Comparison of ENCODE assay signal across 9 cellular contexts in genomic region chr4:128703948-128704347, GRCh38.
"Had no signal": no experiment of that assay in that cellular context is flagged by ENCODE, and none has a peak within 500 bp of the region (broad histone marks: within the 10 kb centered on the region; RNA-seq: fewer than 3 reads in every experiment).

No MANE protein-coding gene starts in this region.

- H3K27ac ChIP-seq: HL-60, KMS-11 had no signal

- FAIRE-seq: HepG2 had no signal

- DNase-seq: IMR-90, Karpas-422, Kasumi-1, KBM-7, KG1 had no signal

- H3K27me3 Mint-ChIP-seq: IgD-negative memory B cell had no signal

- H3K9ac ChIP-seq: KMS-11 had no signal

- H3K4me3 Mint-ChIP-seq: IgD-negative memory B cell had no signal

- ATAC-seq: HepG2 had no signal

- H3K4me2 ChIP-seq: KMS-11 had no signal
